ENCODE assay signal across 18 cellular contexts in the genomic region with DNA sequence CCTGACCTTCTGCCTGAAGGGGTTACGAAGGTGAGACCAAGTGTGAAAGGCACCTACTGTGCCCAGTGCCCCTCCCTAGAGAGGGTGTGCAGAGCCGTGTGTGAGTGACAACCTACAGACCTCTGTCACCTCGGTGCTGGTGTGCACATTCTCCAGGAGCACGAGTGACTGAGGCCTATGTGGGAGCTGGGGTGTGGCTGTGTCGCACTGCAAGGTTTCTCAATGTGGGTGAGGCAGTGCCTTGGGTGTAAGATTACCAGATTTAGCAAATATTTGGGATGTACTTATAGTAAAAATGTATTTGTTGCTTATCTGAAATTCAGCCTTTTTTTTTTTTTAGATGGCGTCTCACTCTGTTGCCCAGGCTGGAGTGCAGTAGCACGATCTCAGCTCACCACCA. TPM values are rescaled to one million over a fixed set of nuclear protein-coding genes. Genes with fewer than 3 reads are reported as not detected.
DNase-seq lines count a peak whose midpoint lies in the region; ATAC-seq, FAIRE-seq and TF ChIP-seq lines count a peak whose summit lies in the region.
"Had no signal": no experiment of that assay in that cellular context is flagged by ENCODE, and none has a peak within 500 bp of the region (broad histone marks: within the 10 kb centered on the region; RNA-seq: fewer than 3 reads in every experiment).

No MANE protein-coding gene starts in this region.

- in situ Hi-C loops in HepG2 (cut with HindIII; ENCODE audit: extremely low pct_ligation_motif_present, low pct_unique_long_range_greater_than_20kb): no loop called here

- ATAC-seq in WTC11: no peak
- ATAC-seq in HepG2: no peak
- no peak for ATAC-seq in GM19328 (IDR thresholded peaks at IDR 0.05; ENCODE audit: unreplicated experiment)
- ATAC-seq in GM18511 (IDR thresholded peaks at IDR 0.05; ENCODE audit: unreplicated experiment): no peak
- ATAC-seq: heart left ventricle had no signal

- no peaks in the 10 kb centered on the region for H3K36me3 Mint-ChIP-seq in WTC11

- FAIRE-seq in GM12891 (lab: Jason Lieb, UNC): peak; percentile 51
- peak; percentile 8 for FAIRE-seq in HepG2 (lab: Jason Lieb, UNC)
- FAIRE-seq: islet of Langerhans, RCC 7860 had no signal

- H3K4me3 Mint-ChIP-seq in WTC11: peak overlapping the region; percentile 40; the same call in 1 of the 2 replicates

- peaks cover 25% of the 10 kb centered on the region for H3K4me1 Mint-ChIP-seq in WTC11

- H3K27ac ChIP-seq in HepG2 (ENCODE audit: extremely low read length, insufficient read depth, low read length): peak overlapping the region; percentile 72
- no peak overlapping the region for H3K27ac ChIP-seq in MM.1S (ENCODE audit: low read length)
- H3K27ac ChIP-seq: thyroid gland had no signal

- no peak overlapping the region for H2AFZ ChIP-seq in HepG2 (ENCODE audit: low read length)
- H2AFZ ChIP-seq in MM.1S (ENCODE audit: low read length): no peak overlapping the region

- TF ChIP-seq EP300 in HepG2 (IDR thresholded peaks at IDR 0.05; ENCODE audit: low read depth in 2 of 2, low read length in 2 of 2): no peak
- TF ChIP-seq EP300 in HepG2 (CRISPR knock-in tag; IDR thresholded peaks at IDR 0.05; ENCODE audit: borderline replicate concordance): no peak

- H3K4me2 ChIP-seq in HepG2 (ENCODE audit: low read depth, low read length) (peak overlapping the region; percentile 85), MM.1S (ENCODE audit: low read depth, low read length) (no peak overlapping the region)

- H3K36me3 ChIP-seq in HepG2 (replicated peaks in 1 of 2; ENCODE audit: control insufficient read depth in 1 of 2, insufficient read depth in 2 of 2, low read length in 2 of 2): no peaks in the 10 kb centered on the region
- no peaks in the 10 kb centered on the region for H3K36me3 ChIP-seq in MM.1S (replicated peaks; ENCODE audit: insufficient read depth, low read length)
- H3K36me3 ChIP-seq: BE2C, heart left ventricle, thyroid gland had no signal

- no peak for DNase-seq in GM12891 (ENCODE audit: insufficient read length, low spot score)
- no peak for DNase-seq in WTC11 (ENCODE audit: low spot score)
- no peak for DNase-seq in HepG2 (ENCODE audit: low spot score)
- peak; percentile 59 for DNase-seq in putamen (ENCODE audit: low spot score)
- DNase-seq in NCI-H526 (lab: John Stamatoyannopoulos, UW): no peak
- DNase-seq in MM.1S: no peak
- DNase-seq: activated gamma-delta T cell; BE2C; NCI-H748 treated with DMSO at 0.1 percent for 48 hours; occipital lobe; stimulated activated CD4-positive, alpha-beta T cell treated with anti-CD3 and anti-CD28 coated beads, Interleukin-4, amount 100 ng/mL, for 24 hours; stimulated activated CD8-positive, alpha-beta memory T cell treated with anti-CD3 and anti-CD28 coated beads, Interleukin-4, amount 100 ng/mL, for 48 hours; thyroid gland had no signal

- H3K9me3 Mint-ChIP-seq in WTC11: no peaks in the 10 kb centered on the region

- H3K79me2 ChIP-seq in HepG2 (ENCODE audit: insufficient read depth, low read length): no peaks in the 10 kb centered on the region
- H3K79me2 ChIP-seq in MM.1S (ENCODE audit: low read length): no peaks in the 10 kb centered on the region

- TF ChIP-seq POLR2A in GM12891 (IDR thresholded peaks at IDR 0.05; ENCODE audit: low read depth, low read length) (no peak), HepG2 (IDR thresholded peaks at IDR 0.05; ENCODE audit: insufficient read depth in 1 of 2, low read depth in 2 of 2, low read length in 2 of 2) (no peak)

- BruUV-seq in HepG2 (replicated peaks; lab: Mats Ljungman, UMichigan): no TSS peak

- no peaks in the 10 kb centered on the region for H3K27me3 Mint-ChIP-seq in WTC11 (ENCODE audit: low read depth)

- H3K9me3 ChIP-seq in HepG2 (ENCODE audit: low read length) (no peaks in the 10 kb centered on the region), MM.1S (replicated peaks; ENCODE audit: insufficient read depth, low read length) (no peaks in the 10 kb centered on the region)
- H3K9me3 ChIP-seq: BE2C, heart left ventricle, thyroid gland had no signal

- H3K27me3 ChIP-seq in HepG2 (ENCODE audit: control insufficient read depth in 1 of 2, insufficient read depth in 2 of 2, low read length in 2 of 2) (no peaks in the 10 kb centered on the region), MM.1S (replicated peaks; ENCODE audit: insufficient read depth, low read length) (no peaks in the 10 kb centered on the region)
- H3K27me3 ChIP-seq: BE2C, heart left ventricle, thyroid gland had no signal

- peak overlapping the region; percentile 53; the same call in 1 of the 2 replicates for H3K9ac ChIP-seq in HepG2 (ENCODE audit: insufficient read depth, low read depth, low read length)
- no peak overlapping the region for H3K9ac ChIP-seq in MM.1S (ENCODE audit: low read length)

- H3K4me3 ChIP-seq in HepG2 (replicated peaks in 1 of 3; ENCODE audit: insufficient read depth in 1 of 3, low read depth in 2 of 3, low read length in 3 of 3): peak overlapping the region in 1 of 3 experiments; percentile 57; a peak in 1 of 6 replicates
- H3K4me3 ChIP-seq in MM.1S (ENCODE audit: low read length): no peak overlapping the region
- H3K4me3 ChIP-seq: heart left ventricle, thyroid gland had no signal

- H3K9me2 ChIP-seq in MM.1S (replicated peaks; ENCODE audit: insufficient read depth, low read length): no peaks in the 10 kb centered on the region

- TF ChIP-seq CTCF in WTC11 (IDR thresholded peaks at IDR 0.05): no peak
- no peak for TF ChIP-seq CTCF in HepG2 (CRISPR knock-in tag; IDR thresholded peaks at IDR 0.05)
- no peak for TF ChIP-seq CTCF in MM.1S (IDR thresholded peaks at IDR 0.05; ENCODE audit: low read length)

- H3K4me1 ChIP-seq in HepG2 (ENCODE audit: insufficient read depth, low read length) (peaks cover 95% of the 10 kb centered on the region), MM.1S (ENCODE audit: low read length) (peaks cover 6% of the 10 kb centered on the region)

- no peaks in the 10 kb centered on the region for H3F3A ChIP-seq in MM.1S (ENCODE audit: insufficient read depth, low read length)

- intact Hi-C loops in HepG2 (cut with micrococcal nuclease; ENCODE audit: unreplicated experiment): no loop called here

- TF ChIP-seq RAD21 in HepG2 (CRISPR knock-in tag; IDR thresholded peaks at IDR 0.05): no peak

- H3K27ac Mint-ChIP-seq in WTC11: no peak overlapping the region

- H4K20me1 ChIP-seq in HepG2 (ENCODE audit: insufficient read depth, low read length) (no peaks in the 10 kb centered on the region), MM.1S (ENCODE audit: insufficient read depth, low read length) (no peaks in the 10 kb centered on the region)

- CTCF ChIA-PET in WTC11 (lab: Charles Lee): interaction anchor here (1.5 kb wide), 3 partner anchors 10 to 104 kb away, joined by 10 to 12 read pairs (median 11); no protein-coding TSS in a partner anchor
- CTCF ChIA-PET in HepG2 (lab: Yijun Ruan, JAX; ENCODE audit: low intra/inter-chr PET ratio, low total read pairs): interaction anchor here (1.6 kb wide), 1 partner anchor 63 kb away, joined by 3 read pairs; no protein-coding TSS in a partner anchor

- POLR2A ChIA-PET in WTC11 (lab: Charles Lee): no interaction called here
- POLR2A ChIA-PET in HepG2 (lab: Yijun Ruan, JAX): interaction anchor here (1.5 to 3.1 kb wide), 4 partner anchors 10 to 38 kb away, joined by 3 to 50 read pairs (median 14); no protein-coding TSS in a partner anchor

- 71% methylated on average over 6 of the region's 7 CpGs for WGBS in HepG2 (ENCODE audit: low lambda C conversion rate)

RNA-seq across cellular contexts. Expression of a gene that starts 5.6 kb away (rescaled TPM):
- polyA plus RNA-seq in GM12891 (2012; ENCODE audit: low read depth, missing spikeins): 23.1 TPM
- total RNA-seq in WTC11 (2021) (32.0 to 40.9 TPM (median 36.6 TPM) in 3 replicates), HepG2 (2016; rRNA removed; fragmentation: Illumina TruSeq; extraction: Trizol) (248 and 341 TPM in 2 replicates)
- 1,658 and 1,675 TPM in 2 replicates for total RNA-seq in HepG2 (2016; cell fraction: cytosol; rRNA removed; fragmentation: Illumina TruSeq; extraction: Trizol; ENCODE audit: low read depth)
- total RNA-seq in HepG2 (2016; cell fraction: insoluble cytoplasmic fraction; rRNA removed; fragmentation: Illumina TruSeq; extraction: Trizol): 231 and 367 TPM in 2 replicates
- 1,130 and 1,245 TPM in 2 replicates for total RNA-seq in HepG2 (2016; cell fraction: membrane; rRNA removed; fragmentation: Illumina TruSeq; extraction: Trizol)
- 138 and 147 TPM in 2 replicates for total RNA-seq in HepG2 (2016; cell fraction: nucleus; rRNA removed; fragmentation: Illumina TruSeq; extraction: Trizol)
- polyA plus RNA-seq in HepG2 (2011; rRNA removed): 260 and 311 TPM in 2 replicates
- polyA plus RNA-seq in HepG2 (2011; cell fraction: cytosol; rRNA removed): 248 and 317 TPM in 2 replicates
- polyA plus RNA-seq in HepG2 (2011; cell fraction: nucleus; rRNA removed): 146 and 149 TPM in 2 replicates
- 146 and 179 TPM in 2 replicates for polyA plus RNA-seq in HepG2 (2012)
- polyA plus RNA-seq in HepG2 (2016; cell fraction: cytosol; fragmentation: Illumina TruSeq; extraction: Trizol; ENCODE audit: low read depth): 2,121 and 2,355 TPM in 2 replicates
- polyA plus RNA-seq in HepG2 (2016; cell fraction: insoluble cytoplasmic fraction; fragmentation: Illumina TruSeq; extraction: Trizol; ENCODE audit: low read depth): 324 and 400 TPM in 2 replicates
- 1,491 and 1,549 TPM in 2 replicates for polyA plus RNA-seq in HepG2 (2016; cell fraction: membrane; fragmentation: Illumina TruSeq; extraction: Trizol; ENCODE audit: low read depth)
- polyA plus RNA-seq in HepG2 (2016; cell fraction: nucleus; fragmentation: Illumina TruSeq; extraction: Trizol; ENCODE audit: insufficient read depth, low read depth): 357 and 378 TPM in 2 replicates
- polyA minus RNA-seq in HepG2 (2011; rRNA and poly(A)+ RNA removed; ENCODE audit: low replicate concordance): 15.4 and 222 TPM in 2 replicates
- polyA minus RNA-seq in HepG2 (2011; cell fraction: cytosol; rRNA and poly(A)+ RNA removed): 77.0 and 88.8 TPM in 2 replicates
- polyA minus RNA-seq in HepG2 (2011; cell fraction: nucleus; rRNA and poly(A)+ RNA removed): 41.4 and 44.8 TPM in 2 replicates

RNA-seq across cellular contexts. Expression of a gene that starts 26.0 kb away (rescaled TPM):
- 27.2 TPM for polyA plus RNA-seq in GM12891 (2012; ENCODE audit: low read depth, missing spikeins)
- total RNA-seq in WTC11 (2021) (22.2 to 29.0 TPM (median 28.6 TPM) in 3 replicates), HepG2 (2016; rRNA removed; fragmentation: Illumina TruSeq; extraction: Trizol) (0.79 and 6.2 TPM in 2 replicates)
- total RNA-seq in HepG2 (2016; cell fraction: cytosol; rRNA removed; fragmentation: Illumina TruSeq; extraction: Trizol; ENCODE audit: low read depth): 0.71 and 1.1 TPM in 2 replicates
- 0.88 and 6.5 TPM in 2 replicates for total RNA-seq in HepG2 (2016; cell fraction: insoluble cytoplasmic fraction; rRNA removed; fragmentation: Illumina TruSeq; extraction: Trizol)
- 0.93 and 2.4 TPM in 2 replicates for total RNA-seq in HepG2 (2016; cell fraction: membrane; rRNA removed; fragmentation: Illumina TruSeq; extraction: Trizol)
- 11.6 and 12.0 TPM in 2 replicates for total RNA-seq in HepG2 (2016; cell fraction: nucleus; rRNA removed; fragmentation: Illumina TruSeq; extraction: Trizol)
- polyA plus RNA-seq in HepG2 (2011; rRNA removed): 14.8 and 19.3 TPM in 2 replicates
- polyA plus RNA-seq in HepG2 (2011; cell fraction: cytosol; rRNA removed): 2.1 and 3.0 TPM in 2 replicates
- 251 and 263 TPM in 2 replicates for polyA plus RNA-seq in HepG2 (2011; cell fraction: nucleus; rRNA removed)
- 8.2 and 9.1 TPM in 2 replicates for polyA plus RNA-seq in HepG2 (2012)
- polyA plus RNA-seq in HepG2 (2016; cell fraction: cytosol; fragmentation: Illumina TruSeq; extraction: Trizol; ENCODE audit: low read depth): 0.28 and 0.58 TPM in 2 replicates
- polyA plus RNA-seq in HepG2 (2016; cell fraction: insoluble cytoplasmic fraction; fragmentation: Illumina TruSeq; extraction: Trizol; ENCODE audit: low read depth): 0.75 and 1.2 TPM in 2 replicates
- polyA plus RNA-seq in HepG2 (2016; cell fraction: membrane; fragmentation: Illumina TruSeq; extraction: Trizol; ENCODE audit: low read depth): 0.56 and 0.72 TPM in 2 replicates
- polyA plus RNA-seq in HepG2 (2016; cell fraction: nucleus; fragmentation: Illumina TruSeq; extraction: Trizol; ENCODE audit: insufficient read depth, low read depth): 31.9 and 32.0 TPM in 2 replicates
- 9.4 and 19.0 TPM in 2 replicates for polyA minus RNA-seq in HepG2 (2011; rRNA and poly(A)+ RNA removed; ENCODE audit: low replicate concordance)
- 0.69 and 0.97 TPM in 2 replicates for polyA minus RNA-seq in HepG2 (2011; cell fraction: cytosol; rRNA and poly(A)+ RNA removed)
- 25.1 and 27.8 TPM in 2 replicates for polyA minus RNA-seq in HepG2 (2011; cell fraction: nucleus; rRNA and poly(A)+ RNA removed)

RNA-seq across cellular contexts. Expression of a gene that starts 36.0 kb away (rescaled TPM):
- 55.4 TPM for polyA plus RNA-seq in GM12891 (2012; ENCODE audit: low read depth, missing spikeins)
- total RNA-seq in WTC11 (2021) (76.4 to 98.8 TPM (median 78.3 TPM) in 3 replicates), HepG2 (2016; rRNA removed; fragmentation: Illumina TruSeq; extraction: Trizol) (55.2 and 55.5 TPM in 2 replicates)
- total RNA-seq in HepG2 (2016; cell fraction: cytosol; rRNA removed; fragmentation: Illumina TruSeq; extraction: Trizol; ENCODE audit: low read depth): 21.9 TPM in 2 replicates
- 49.1 and 52.3 TPM in 2 replicates for total RNA-seq in HepG2 (2016; cell fraction: insoluble cytoplasmic fraction; rRNA removed; fragmentation: Illumina TruSeq; extraction: Trizol)
- total RNA-seq in HepG2 (2016; cell fraction: membrane; rRNA removed; fragmentation: Illumina TruSeq; extraction: Trizol): 15.6 and 18.1 TPM in 2 replicates
- total RNA-seq in HepG2 (2016; cell fraction: nucleus; rRNA removed; fragmentation: Illumina TruSeq; extraction: Trizol): 76.5 and 77.3 TPM in 2 replicates
- 43.2 and 64.0 TPM in 2 replicates for polyA plus RNA-seq in HepG2 (2011; rRNA removed)
- polyA plus RNA-seq in HepG2 (2011; cell fraction: cytosol; rRNA removed): 27.5 and 37.2 TPM in 2 replicates
- 341 and 362 TPM in 2 replicates for polyA plus RNA-seq in HepG2 (2011; cell fraction: nucleus; rRNA removed)
- 33.2 and 39.7 TPM in 2 replicates for polyA plus RNA-seq in HepG2 (2012)
- 2.2 and 3.2 TPM in 2 replicates for polyA plus RNA-seq in HepG2 (2016; cell fraction: cytosol; fragmentation: Illumina TruSeq; extraction: Trizol; ENCODE audit: low read depth)
- polyA plus RNA-seq in HepG2 (2016; cell fraction: insoluble cytoplasmic fraction; fragmentation: Illumina TruSeq; extraction: Trizol; ENCODE audit: low read depth): 40.0 and 49.8 TPM in 2 replicates
- 5.5 and 6.6 TPM in 2 replicates for polyA plus RNA-seq in HepG2 (2016; cell fraction: membrane; fragmentation: Illumina TruSeq; extraction: Trizol; ENCODE audit: low read depth)
- 163 and 180 TPM in 2 replicates for polyA plus RNA-seq in HepG2 (2016; cell fraction: nucleus; fragmentation: Illumina TruSeq; extraction: Trizol; ENCODE audit: insufficient read depth, low read depth)
- polyA minus RNA-seq in HepG2 (2011; rRNA and poly(A)+ RNA removed; ENCODE audit: low replicate concordance): 42.6 and 95.7 TPM in 2 replicates
- polyA minus RNA-seq in HepG2 (2011; cell fraction: cytosol; rRNA and poly(A)+ RNA removed): 32.2 and 38.2 TPM in 2 replicates
- 73.1 and 90.3 TPM in 2 replicates for polyA minus RNA-seq in HepG2 (2011; cell fraction: nucleus; rRNA and poly(A)+ RNA removed)
